ENCODE assay signal across 13 cellular contexts in the genomic region with DNA sequence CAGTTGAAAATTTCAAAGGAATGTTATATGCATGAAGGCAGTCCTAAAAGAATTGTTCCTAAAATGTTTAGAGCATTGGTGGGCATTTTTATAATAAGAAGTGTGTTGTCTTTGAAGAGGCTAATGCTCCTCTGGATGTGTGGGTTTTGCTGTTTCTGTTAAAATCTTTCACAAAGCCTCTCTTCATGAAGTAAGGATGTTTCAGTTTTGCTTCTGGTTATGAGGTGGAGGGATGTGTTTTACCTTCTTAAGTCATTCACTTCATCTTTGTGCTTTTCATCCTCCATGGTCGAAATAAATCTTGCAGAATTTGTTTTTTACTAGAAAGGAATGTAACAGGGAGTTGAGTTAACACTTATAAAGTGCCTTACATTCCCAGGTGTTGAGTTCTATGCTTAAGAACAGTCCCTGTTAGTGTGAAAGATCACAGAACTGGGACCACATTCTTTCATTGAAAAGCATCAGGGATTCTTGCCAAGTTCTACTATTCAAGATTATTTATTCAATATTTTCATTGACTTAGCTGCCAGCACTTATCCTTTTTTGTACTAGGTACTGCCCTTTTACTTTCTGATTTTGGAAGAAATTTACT. TPM values are rescaled to one million over a fixed set of nuclear protein-coding genes. Genes with fewer than 3 reads are reported as not detected.
DNase-seq lines count a peak whose midpoint lies in the region; ATAC-seq lines count a peak whose summit lies in the region.
"Had no signal": no experiment of that assay in that cellular context is flagged by ENCODE, and none has a peak within 500 bp of the region (broad histone marks: within the 10 kb centered on the region; RNA-seq: fewer than 3 reads in every experiment).

No MANE protein-coding gene starts in this region.

- no peaks in the 10 kb centered on the region for H3K9me3 Mint-ChIP-seq in activated T-cell treated with anti-CD3 and anti-CD28 coated beads, Interleukin-2, amount 50 U/mL, for 24 hours
- peaks cover 0 to 3% (median 0%) of the 10 kb centered on the region in 8 donors for H3K9me3 Mint-ChIP-seq in CD4-positive, alpha-beta memory T cell
- H3K9me3 Mint-ChIP-seq: activated naive CD8-positive, alpha-beta T cell treated with anti-CD3 and anti-CD28 coated beads, Interleukin-2, amount 10 ng/mL, durations not matched to agents 7 days and 5 days had no signal

- no peaks in the 10 kb centered on the region for H3K36me3 Mint-ChIP-seq in activated T-cell treated with anti-CD3 and anti-CD28 coated beads, Interleukin-2, amount 50 U/mL, for 24 hours (ENCODE audit: low read depth)
- no peaks in the 10 kb centered on the region for H3K36me3 Mint-ChIP-seq in CD4-positive, alpha-beta memory T cell
- H3K36me3 Mint-ChIP-seq: activated naive CD8-positive, alpha-beta T cell treated with anti-CD3 and anti-CD28 coated beads, Interleukin-2, amount 10 ng/mL, durations not matched to agents 7 days and 5 days had no signal

- no peak overlapping the region for H3K27ac Mint-ChIP-seq in activated T-cell treated with anti-CD3 and anti-CD28 coated beads, Interleukin-2, amount 50 U/mL, for 24 hours
- H3K27ac Mint-ChIP-seq in CD4-positive, alpha-beta memory T cell = no peak overlapping the region
- H3K27ac Mint-ChIP-seq: activated CD8-positive, alpha-beta T cell treated with anti-CD3 and anti-CD28 coated beads, Interleukin-2, amount 10 ng/mL, durations not matched to agents 7 days and 5 days; activated naive CD8-positive, alpha-beta T cell treated with anti-CD3 and anti-CD28 coated beads, Interleukin-2, amount 10 ng/mL, durations not matched to agents 7 days and 5 days had no signal

- no peaks in the 10 kb centered on the region for H3K9me3 ChIP-seq in CD4-positive, alpha-beta memory T cell (ENCODE audit: control insufficient read depth in 1 of 2, low read length in 2 of 2)
- H3K9me3 ChIP-seq: BLaER1 treated with 17β-estradiol and CSF1 and Interleukin-3, amounts not matched to agents 10 nM and 100 nM had no signal

- H3K27me3 ChIP-seq in CD4-positive, alpha-beta memory T cell (ENCODE audit: insufficient read depth, low read length) = no peaks in the 10 kb centered on the region
- H3K27me3 ChIP-seq: BLaER1 treated with 17β-estradiol and CSF1 and Interleukin-3, amounts not matched to agents 10 nM and 100 nM had no signal

- no peaks in the 10 kb centered on the region for H3K36me3 ChIP-seq in CD4-positive, alpha-beta memory T cell (ENCODE audit: insufficient read depth, low read length)
- H3K36me3 ChIP-seq: BLaER1 treated with 17β-estradiol and CSF1 and Interleukin-3, amounts not matched to agents 10 nM and 100 nM had no signal

- no peak overlapping the region for H3K4me3 ChIP-seq in CD4-positive, alpha-beta memory T cell (ENCODE audit: low read length in 2 of 2)
- H3K4me3 ChIP-seq: BLaER1 treated with 17β-estradiol and CSF1 and Interleukin-3, amounts not matched to agents 10 nM and 100 nM had no signal

- ATAC-seq in GM18517 (IDR thresholded peaks at IDR 0.05; ENCODE audit: unreplicated experiment) = peak; percentile 76
- peak; percentile 92 for ATAC-seq in GM21360 (IDR thresholded peaks at IDR 0.05; ENCODE audit: unreplicated experiment)
- ATAC-seq in HG03342 (IDR thresholded peaks at IDR 0.05; ENCODE audit: unreplicated experiment) = peak; percentile 91
- ATAC-seq: activated CD8-positive, alpha-beta T cell treated with anti-CD3 and anti-CD28 coated beads, Interleukin-2, amount 10 ng/mL, durations not matched to agents 7 days and 5 days had no signal

- H3K4me1 Mint-ChIP-seq in activated T-cell treated with anti-CD3 and anti-CD28 coated beads, Interleukin-2, amount 50 U/mL, for 24 hours (ENCODE audit: low read depth) = peaks cover 2% of the 10 kb centered on the region
- no peaks in the 10 kb centered on the region for H3K4me1 Mint-ChIP-seq in CD4-positive, alpha-beta memory T cell
- H3K4me1 Mint-ChIP-seq: activated naive CD8-positive, alpha-beta T cell treated with anti-CD3 and anti-CD28 coated beads, Interleukin-2, amount 10 ng/mL, durations not matched to agents 7 days and 5 days had no signal

- CTCF ChIA-PET in CD4-positive, alpha-beta memory T cell (lab: Charles Lee; ENCODE audit: partially characterized antibody) = interaction anchor here (0.8 kb wide), 1 partner anchor 9 kb away, joined by 5 read pairs; no protein-coding TSS in a partner anchor

- peak overlapping the region; percentile 45 for H3K27ac ChIP-seq in epithelial cell of prostate
- H3K27ac ChIP-seq in CD4-positive, alpha-beta memory T cell (ENCODE audit: low read depth, low read length) = no peak overlapping the region
- H3K27ac ChIP-seq: BLaER1 treated with 17β-estradiol and CSF1 and Interleukin-3, amounts not matched to agents 10 nM and 100 nM had no signal

- intact Hi-C loops in CD4-positive, alpha-beta memory T cell (cut with micrococcal nuclease) = no loop called here

- POLR2A ChIA-PET in CD4-positive, alpha-beta memory T cell (lab: Charles Lee; ENCODE audit: partially characterized antibody) = no interaction called here

- H3K4me1 ChIP-seq in CD4-positive, alpha-beta memory T cell (ENCODE audit: insufficient read depth, low read length) = no peaks in the 10 kb centered on the region
- H3K4me1 ChIP-seq: BLaER1 treated with 17β-estradiol and CSF1 and Interleukin-3, amounts not matched to agents 10 nM and 100 nM had no signal

- DNase-seq in epithelial cell of prostate (ENCODE audit: low read depth, low spot score) = no peak
- no peak for DNase-seq in activated T-cell treated with anti-CD3 and anti-CD28 coated beads, Interleukin-2, amount 50 U/mL, for 24 hours
- no peak for DNase-seq in HuH-7.5 (ENCODE audit: low spot score)
- no peak for DNase-seq in HT-29 (ENCODE audit: low spot score)
- no peak for DNase-seq in CD4-positive, alpha-beta memory T cell
- DNase-seq: activated CD8-positive, alpha-beta T cell treated with anti-CD3 and anti-CD28 coated beads, Interleukin-2, amount 10 ng/mL, durations not matched to agents 7 days and 5 days; activated naive CD8-positive, alpha-beta T cell treated with anti-CD3 and anti-CD28 coated beads, Interleukin-2, amount 10 ng/mL, durations not matched to agents 7 days and 5 days; Kasumi-1; NCI-H2171 treated with DMSO at 0.1 percent for 48 hours had no signal

- no peak overlapping the region for H3K4me3 Mint-ChIP-seq in activated T-cell treated with anti-CD3 and anti-CD28 coated beads, Interleukin-2, amount 50 U/mL, for 24 hours
- H3K4me3 Mint-ChIP-seq in CD4-positive, alpha-beta memory T cell = no peak overlapping the region
- H3K4me3 Mint-ChIP-seq: activated CD8-positive, alpha-beta T cell treated with anti-CD3 and anti-CD28 coated beads, Interleukin-2, amount 10 ng/mL, durations not matched to agents 7 days and 5 days; activated naive CD8-positive, alpha-beta T cell treated with anti-CD3 and anti-CD28 coated beads, Interleukin-2, amount 10 ng/mL, durations not matched to agents 7 days and 5 days had no signal

- H3K27me3 Mint-ChIP-seq in activated T-cell treated with anti-CD3 and anti-CD28 coated beads, Interleukin-2, amount 50 U/mL, for 24 hours = peaks cover 18% of the 10 kb centered on the region
- H3K27me3 Mint-ChIP-seq in CD4-positive, alpha-beta memory T cell = peaks cover 2% of the 10 kb centered on the region in 2 donors

RNA-seq across cellular contexts. Expression of gene FHIP1A, which starts 21.1 kb away (rescaled TPM):
- 1.8 and 2.2 TPM in 2 replicates for total RNA-seq in HT-29 (2014; rRNA removed; shearing (Covaris generic))
- total RNA-seq in CD4-positive, alpha-beta memory T cell = 1 to 10 TPM; 2.6 to 3.2 TPM
- polyA plus RNA-seq in CD4-positive, alpha-beta memory T cell = under 1 TPM in 1 of 2 donors, not detected in 1; 0.59 TPM
- total RNA-seq: activated CD8-positive, alpha-beta T cell treated with anti-CD3 and anti-CD28 coated beads, Interleukin-2, amount 10 ng/mL, durations not matched to agents 7 days and 5 days had no signal
